ENCODE assay signal across 8 cellular contexts in the genomic region with DNA sequence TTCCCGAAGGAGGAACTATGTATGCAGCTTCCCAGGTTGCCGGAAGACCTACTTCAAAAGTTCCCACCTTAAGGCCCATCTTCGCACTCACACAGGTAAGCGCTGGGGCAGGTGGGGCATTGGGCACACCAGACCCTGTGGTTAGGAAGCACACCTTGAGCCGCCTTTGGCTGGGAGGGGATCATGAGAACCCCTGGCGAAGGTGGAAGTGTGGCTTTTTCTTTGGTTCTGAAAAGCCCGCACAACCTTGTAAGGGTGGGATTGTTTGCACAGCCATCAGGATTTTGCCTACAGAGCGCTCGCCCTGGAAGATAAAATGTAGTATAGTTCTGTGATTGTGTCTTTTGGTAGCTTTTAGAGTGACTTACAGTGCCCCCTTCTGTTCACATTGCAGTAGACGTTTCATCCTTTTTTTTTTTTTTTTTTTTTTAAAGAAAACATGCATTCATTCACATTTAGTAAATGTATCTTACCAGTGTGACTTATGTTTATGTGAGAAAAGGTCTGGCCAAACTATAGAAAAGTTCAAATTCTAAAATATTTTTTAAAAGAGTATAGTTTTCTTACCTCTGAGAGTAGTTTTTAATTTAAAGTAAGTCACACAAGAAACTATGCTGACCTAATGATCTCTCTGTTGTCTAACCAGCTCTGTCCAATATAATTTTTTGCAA. TPM values are rescaled to one million over a fixed set of nuclear protein-coding genes. Genes with fewer than 3 reads are reported as not detected.
DNase-seq lines count a peak whose midpoint lies in the region; ATAC-seq and TF ChIP-seq lines count a peak whose summit lies in the region.

No MANE protein-coding gene starts in this region.

- H4K20me1 ChIP-seq in OCI-LY1 (ENCODE audit: insufficient read depth, low read length) = no peaks in the 10 kb centered on the region

- peaks cover 54% of the 10 kb centered on the region for H3K36me3 Mint-ChIP-seq in CD4-positive, alpha-beta T cell (ENCODE audit: low read depth)

- H3K27me3 ChIP-seq in CD4-positive, alpha-beta T cell (ENCODE audit: control insufficient read depth, insufficient read depth, low read length) = no peaks in the 10 kb centered on the region
- no peaks in the 10 kb centered on the region for H3K27me3 ChIP-seq in HAP-1 (ENCODE audit: low read depth)
- no peaks in the 10 kb centered on the region for H3K27me3 ChIP-seq in OCI-LY1 (ENCODE audit: insufficient read depth, low read length)
- no peaks in the 10 kb centered on the region for H3K27me3 ChIP-seq in dorsolateral prefrontal cortex
- no peaks in the 10 kb centered on the region for H3K27me3 ChIP-seq in muscle layer of duodenum (ENCODE audit: low read depth, low read length)

- ATAC-seq in CD4-positive, alpha-beta T cell (ENCODE audit: poor library complexity) = no peak
- no peak for ATAC-seq in stimulated activated naive CD8-positive, alpha-beta T cell treated with anti-CD3 and anti-CD28 coated beads, Interleukin-15, Interleukin-2, amounts not matched to agents 100 U/mL and 50 U/mL, for 24 hours

- no peak overlapping the region for H3K9ac ChIP-seq in OCI-LY1 (ENCODE audit: low read length)

- no peaks in the 10 kb centered on the region for H3K9me3 Mint-ChIP-seq in CD4-positive, alpha-beta T cell

- in situ Hi-C loops in HAP-1 (cut with MboI; ENCODE audit: low sequenced_read_pairs) = loop anchor here (5.0 kb wide), 1 partner anchor 251 kb away; no protein-coding TSS in a partner anchor

- H3K27me3 Mint-ChIP-seq in CD4-positive, alpha-beta T cell = no peaks in the 10 kb centered on the region

- TF ChIP-seq CTCF in CD4-positive, alpha-beta T cell (IDR thresholded peaks at IDR 0.05) = peak; percentile 82
- TF ChIP-seq CTCF in OCI-LY1 (IDR thresholded peaks at IDR 0.05; ENCODE audit: low read length) (peak; percentile 65), dorsolateral prefrontal cortex (IDR thresholded peaks at IDR 0.05 in 54 of 56, conservative IDR thresholded peaks at IDR 0.05 in 2 of 56; ENCODE audit: low read depth in 1 of 56, partially characterized antibody in 56 of 56) (peak; percentile 42 to 88 (median 75))

- no peaks in the 10 kb centered on the region for H3K79me2 ChIP-seq in OCI-LY1 (ENCODE audit: insufficient read depth, low read length)

- DNase-seq in CD4-positive, alpha-beta T cell = peak in 1 of 10 experiments; percentile 17
- peak; percentile 42 to 47 for DNase-seq in HAP-1 (ENCODE audit: low spot score in 2 of 2)
- no peak for DNase-seq in dorsolateral prefrontal cortex
- no peak for DNase-seq in HPDE6-E6E7 (ENCODE audit: extremely low spot score)
- no peak for DNase-seq in iPS-NIHi7 (ENCODE audit: extremely low spot score)
- DNase-seq in stimulated activated naive CD8-positive, alpha-beta T cell treated with anti-CD3 and anti-CD28 coated beads, Interleukin-15, Interleukin-2, amounts not matched to agents 100 U/mL and 50 U/mL, for 24 hours = no peak

- no peak overlapping the region for H2AFZ ChIP-seq in OCI-LY1 (ENCODE audit: low read length)

- intact Hi-C loops in CD4-positive, alpha-beta T cell (cut with DNase I, micrococcal nuclease) = loop anchor here (1.0 to 10.0 kb wide), 9 partner anchors 64 to 1044 kb away; a partner anchor contains a TSS
- intact Hi-C loops in dorsolateral prefrontal cortex (cut with DNase I) = loop anchor here (1.0 to 10.0 kb wide), 4 partner anchors 64 to 236 kb away; a partner anchor contains a TSS

- no peak overlapping the region for H3K4me3 ChIP-seq in HAP-1
- H3K4me3 ChIP-seq in OCI-LY1 (ENCODE audit: low read depth, low read length, poor library complexity, severe bottlenecking) = no peak overlapping the region
- peak overlapping the region in 1 of 59 donors; percentile 3 for H3K4me3 ChIP-seq in dorsolateral prefrontal cortex
- no peak overlapping the region for H3K4me3 ChIP-seq in muscle layer of duodenum (ENCODE audit: low read depth in 1 of 2, low read length in 2 of 2)

- no peak overlapping the region for H3K4me2 ChIP-seq in OCI-LY1 (ENCODE audit: low read length)

- CTCF ChIA-PET in CD4-positive, alpha-beta T cell (lab: Charles Lee) = interaction anchor here (0.6 to 9.4 kb wide), 22 partner anchors 8 to 433 kb away, joined by 3 to 107 read pairs (median 4); a partner anchor contains a TSS

- no peak overlapping the region for H3K27ac ChIP-seq in CD4-positive, alpha-beta T cell (ENCODE audit: low read depth, low read length)
- H3K27ac ChIP-seq in OCI-LY1 (ENCODE audit: low read depth, low read length, poor library complexity, severe bottlenecking) (no peak overlapping the region), dorsolateral prefrontal cortex (peak overlapping the region in 10 of 59 donors; percentile 6 to 71 (median 31)), muscle layer of duodenum (ENCODE audit: low read length) (peak overlapping the region; percentile 39)

- H3K4me1 ChIP-seq in HAP-1 = peaks cover 3% of the 10 kb centered on the region
- H3K4me1 ChIP-seq in OCI-LY1 (ENCODE audit: insufficient read depth, low read length, severe bottlenecking) = no peaks in the 10 kb centered on the region
- peaks cover 15 to 38% of the 10 kb centered on the region in 2 donors for H3K4me1 ChIP-seq in muscle layer of duodenum (ENCODE audit: control insufficient read depth in 1 of 2, insufficient read depth in 2 of 2, low read length in 2 of 2)

- H3K9me3 ChIP-seq in CD4-positive, alpha-beta T cell (ENCODE audit: control insufficient read depth, low read length) = no peaks in the 10 kb centered on the region
- H3K9me3 ChIP-seq in HAP-1 = no peaks in the 10 kb centered on the region
- no peaks in the 10 kb centered on the region for H3K9me3 ChIP-seq in OCI-LY1 (ENCODE audit: low read length)
- no peaks in the 10 kb centered on the region for H3K9me3 ChIP-seq in muscle layer of duodenum (ENCODE audit: control insufficient read depth in 1 of 2, low read length in 2 of 2)

- H3K4me3 Mint-ChIP-seq in CD4-positive, alpha-beta T cell = peak overlapping the region; percentile 3

- no peaks in the 10 kb centered on the region for H3K9me2 ChIP-seq in OCI-LY1 (ENCODE audit: low read depth, low read length)

- POLR2A ChIA-PET in CD4-positive, alpha-beta T cell (lab: Charles Lee) = interaction anchor here (0.6 to 3.0 kb wide), 4 partner anchors 64 to 1641 kb away, joined by 3 to 26 read pairs (median 5); no protein-coding TSS in a partner anchor

- H3K36me3 ChIP-seq in HAP-1 (replicated peaks) = peaks cover 28% of the 10 kb centered on the region
- H3K36me3 ChIP-seq in OCI-LY1 (ENCODE audit: insufficient read depth, low read length) = no peaks in the 10 kb centered on the region
- H3K36me3 ChIP-seq in muscle layer of duodenum (ENCODE audit: control insufficient read depth in 1 of 2, insufficient read depth in 2 of 2, low read length in 2 of 2) = peaks cover 28 to 36% of the 10 kb centered on the region in 2 donors

- peaks cover 23% of the 10 kb centered on the region for H3K4me1 Mint-ChIP-seq in CD4-positive, alpha-beta T cell (ENCODE audit: low read depth)

- no peak overlapping the region for H3K27ac Mint-ChIP-seq in CD4-positive, alpha-beta T cell

- no peaks in the 10 kb centered on the region for H3F3A ChIP-seq in OCI-LY1 (ENCODE audit: insufficient read depth, low read length)

RNA-seq across cellular contexts. Expression of a gene that starts 5.3 kb away (rescaled TPM):
- total RNA-seq in CD4-positive, alpha-beta T cell = 10 to 100 TPM; 26.7 to 29.6 TPM
- total RNA-seq in dorsolateral prefrontal cortex = 10 to 100 TPM in 18 of 120 experiments, 1 to 10 TPM in 102; 3.6 to 15.6 (median 7.4) TPM

RNA-seq across cellular contexts. Expression of a gene that starts 31.6 kb away (rescaled TPM):
- not detected for total RNA-seq in CD4-positive, alpha-beta T cell
- total RNA-seq in dorsolateral prefrontal cortex = 10 to 100 TPM in 10 of 120 experiments, 1 to 10 TPM in 110; 2.5 to 12.0 (median 6.1) TPM

Comparison
In these comparisons a context has a peak if more than half of its experiments do, and no peak if none do; other contexts are left out.
1. DNase-seq: peak in HAP-1 (2 of 2); none in dorsolateral prefrontal cortex (0 of 10), HPDE6-E6E7 (single experiment), iPS-NIHi7 (single experiment) and stimulated activated naive CD8-positive, alpha-beta T cell treated with anti-CD3 and anti-CD28 coated beads, Interleukin-15, Interleukin-2, amounts not matched to agents 100 U/mL and 50 U/mL, for 24 hours (single experiment).
2. Peak in every context shown above with its lines, with median percentiles within 50 percentile points of each other: CTCF ChIP-seq.